In the genomic region with DNA sequence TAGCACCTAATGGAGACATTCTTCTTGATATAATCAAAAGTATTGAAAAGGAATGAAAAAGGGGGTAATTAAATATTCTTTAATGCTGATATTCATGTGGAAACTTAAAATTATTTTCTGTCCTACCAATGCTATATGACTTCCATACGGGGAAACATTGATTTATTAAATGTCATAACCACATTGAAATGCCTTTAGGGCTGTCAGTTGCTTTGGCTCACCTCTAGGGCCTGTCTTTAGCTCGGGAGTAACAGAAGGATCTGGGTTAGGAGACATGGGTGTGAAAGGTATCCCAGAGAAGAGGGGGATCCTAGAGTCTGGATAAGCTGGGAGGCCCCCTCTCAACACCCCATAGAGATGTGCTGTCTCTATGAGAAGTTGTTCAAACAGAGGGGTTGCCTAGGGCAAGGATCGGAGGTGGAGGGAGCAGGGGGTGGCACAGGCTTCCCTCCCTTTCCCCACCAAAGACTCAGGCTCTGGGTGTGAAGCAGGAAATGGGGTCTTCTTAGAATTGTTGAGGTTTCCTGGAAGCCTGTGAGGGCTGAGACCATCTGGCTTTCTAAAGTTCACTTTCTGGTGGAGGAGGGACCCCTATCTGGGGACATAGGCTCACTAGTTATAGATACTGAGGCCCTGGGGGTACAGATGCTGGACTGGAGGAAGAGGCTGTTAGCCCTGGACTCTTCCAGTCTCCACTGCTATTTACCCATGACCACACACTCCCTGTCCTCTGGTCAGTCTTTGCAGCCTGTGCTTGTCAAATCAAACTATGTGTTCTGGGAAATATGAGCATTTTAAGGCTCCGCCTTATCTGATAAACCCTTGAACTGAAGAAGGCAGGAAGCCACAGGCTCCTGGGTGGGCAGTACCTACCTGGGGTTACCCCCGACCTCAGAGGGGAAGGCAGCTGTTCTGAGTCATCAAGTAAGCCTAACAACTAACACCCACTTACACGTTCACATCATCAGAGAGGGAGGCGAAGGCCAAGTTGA, we compare ENCODE assay signal across 7 cellular contexts. TPM values are rescaled to one million over a fixed set of nuclear protein-coding genes. Genes with fewer than 3 reads are reported as not detected.
DNase-seq lines count a peak whose midpoint lies in the region; ATAC-seq and TF ChIP-seq lines count a peak whose summit lies in the region.

No MANE protein-coding gene starts in this region.

- ATAC-seq in GM21367 (IDR thresholded peaks at IDR 0.05; ENCODE audit: unreplicated experiment) (peak; percentile 62), GM19328 (IDR thresholded peaks at IDR 0.05; ENCODE audit: unreplicated experiment) (no peak)
- ATAC-seq in activated T-cell treated with anti-CD3 and anti-CD28 coated beads, Interleukin-2, amount 50 U/mL, for 72 hours (replicated peaks in 1 of 2), result peak; percentile 98 to 99

- no peaks in the 10 kb centered on the region for H3K79me2 ChIP-seq in Loucy (ENCODE audit: insufficient read depth, low read length)

- no peaks in the 10 kb centered on the region for H3K36me3 Mint-ChIP-seq in activated T-cell treated with anti-CD3 and anti-CD28 coated beads, Interleukin-2, amount 50 U/mL, for 72 hours (ENCODE audit: insufficient read depth in 2 of 2)
- H3K36me3 Mint-ChIP-seq in neural crest cell (ENCODE audit: low read depth) (no peaks in the 10 kb centered on the region), endothelial cell (ENCODE audit: low read depth, unreplicated experiment) (no peaks in the 10 kb centered on the region)

- peaks cover 43% of the 10 kb centered on the region for H3K4me1 ChIP-seq in Loucy (ENCODE audit: insufficient read depth, low read length, poor library complexity, severe bottlenecking)

- H3K36me3 ChIP-seq in Loucy (ENCODE audit: insufficient read depth, low read length), result no peaks in the 10 kb centered on the region

- peak overlapping the region; percentile 71 for H3K27ac Mint-ChIP-seq in activated T-cell treated with anti-CD3 and anti-CD28 coated beads, Interleukin-2, amount 50 U/mL, for 72 hours
- H3K27ac Mint-ChIP-seq in neural crest cell (ENCODE audit: unreplicated experiment) (peak overlapping the region; percentile 28), endothelial cell (ENCODE audit: unreplicated experiment) (no peak overlapping the region)

- peak overlapping the region; percentile 64 for H3K4me2 ChIP-seq in Loucy (ENCODE audit: low read depth, low read length, poor library complexity, severe bottlenecking)

- no peaks in the 10 kb centered on the region for H3K27me3 Mint-ChIP-seq in activated T-cell treated with anti-CD3 and anti-CD28 coated beads, Interleukin-2, amount 50 U/mL, for 72 hours (ENCODE audit: low read depth)
- H3K27me3 Mint-ChIP-seq in neural crest cell (ENCODE audit: low read depth), result no peaks in the 10 kb centered on the region
- H3K27me3 Mint-ChIP-seq in endothelial cell (ENCODE audit: unreplicated experiment), result peaks cover 5% of the 10 kb centered on the region

- H3K4me3 Mint-ChIP-seq in activated T-cell treated with anti-CD3 and anti-CD28 coated beads, Interleukin-2, amount 50 U/mL, for 72 hours, result peak overlapping the region; percentile 55 to 80
- H3K4me3 Mint-ChIP-seq in neural crest cell (no peak overlapping the region), endothelial cell (ENCODE audit: unreplicated experiment) (no peak overlapping the region)

- H3K4me1 Mint-ChIP-seq in activated T-cell treated with anti-CD3 and anti-CD28 coated beads, Interleukin-2, amount 50 U/mL, for 72 hours (ENCODE audit: low read depth), result peaks cover 60% of the 10 kb centered on the region
- H3K4me1 Mint-ChIP-seq in neural crest cell (peaks cover 30% of the 10 kb centered on the region), endothelial cell (ENCODE audit: unreplicated experiment) (peaks cover 26% of the 10 kb centered on the region)

- H3K9me3 Mint-ChIP-seq in activated T-cell treated with anti-CD3 and anti-CD28 coated beads, Interleukin-2, amount 50 U/mL, for 72 hours, result no peaks in the 10 kb centered on the region
- H3K9me3 Mint-ChIP-seq in neural crest cell, result no peaks in the 10 kb centered on the region
- no peaks in the 10 kb centered on the region for H3K9me3 Mint-ChIP-seq in endothelial cell (ENCODE audit: unreplicated experiment)

- no peaks in the 10 kb centered on the region for H4K20me1 ChIP-seq in Loucy (ENCODE audit: insufficient read depth, low read length, poor library complexity, severe bottlenecking)

- no peaks in the 10 kb centered on the region for H3K9me2 ChIP-seq in Loucy (replicated peaks; ENCODE audit: low read depth, low read length)

- H3F3A ChIP-seq in Loucy (ENCODE audit: low read depth), result no peaks in the 10 kb centered on the region

- H3K27me3 ChIP-seq in Loucy (ENCODE audit: insufficient read depth, low read length, poor library complexity, severe bottlenecking), result no peaks in the 10 kb centered on the region

- no peak overlapping the region for H2AFZ ChIP-seq in Loucy (ENCODE audit: low read length)

- no peaks in the 10 kb centered on the region for H3K9me3 ChIP-seq in Loucy (ENCODE audit: insufficient read depth, low read depth, low read length)

- peak overlapping the region; percentile 33 for H3K9ac ChIP-seq in Loucy (ENCODE audit: low read depth, low read length, poor library complexity, severe bottlenecking)

- peak; percentile 84 to 90 for DNase-seq in activated T-cell treated with anti-CD3 and anti-CD28 coated beads, Interleukin-2, amount 50 U/mL, for 72 hours
- DNase-seq in neural crest cell (ENCODE audit: low read depth, low spot score) (no peak), endothelial cell (ENCODE audit: low spot score) (no peak), NCI-H2107 (lab: John Stamatoyannopoulos, UW) (no peak)

- TF ChIP-seq CTCF in Loucy (conservative IDR thresholded peaks at IDR 0.05; ENCODE audit: low read length) (peak; percentile 44; the same call in 1 of the 2 replicates), neural crest cell (conservative IDR thresholded peaks at IDR 0.05) (peak; percentile 38), endothelial cell (IDR thresholded peaks at IDR 0.05; ENCODE audit: unreplicated experiment) (no peak)

- H3K4me3 ChIP-seq in Loucy (ENCODE audit: low read length, poor library complexity, severe bottlenecking), result peak overlapping the region; percentile 32

RNA-seq across cellular contexts. Expression of gene RRAS2, which starts 55.8 kb away (rescaled TPM):
- total RNA-seq in activated T-cell treated with anti-CD3 and anti-CD28 coated beads, Interleukin-2, amount 50 U/mL, for 72 hours, result 10 to 100 TPM; 59.2 to 64.2 TPM
- 36.6 and 37.8 TPM in 2 replicates for total RNA-seq in neural crest cell
- total RNA-seq in endothelial cell (ENCODE audit: unreplicated experiment), result 59.6 TPM

Comparison
In these comparisons a context has a peak if more than half of its experiments do, and no peak if none do; other contexts are left out.
1. DNase-seq: peak in activated T-cell treated with anti-CD3 and anti-CD28 coated beads, Interleukin-2, amount 50 U/mL, for 72 hours (2 of 2); none in neural crest cell (single experiment), endothelial cell (single experiment) and NCI-H2107 (single experiment).
2. H3K4me3 Mint-ChIP-seq: peak in activated T-cell treated with anti-CD3 and anti-CD28 coated beads, Interleukin-2, amount 50 U/mL, for 72 hours (2 of 2); none in neural crest cell (single experiment) and endothelial cell (single experiment).